8 cellular contexts compared by ENCODE assay signal in the genomic region with DNA sequence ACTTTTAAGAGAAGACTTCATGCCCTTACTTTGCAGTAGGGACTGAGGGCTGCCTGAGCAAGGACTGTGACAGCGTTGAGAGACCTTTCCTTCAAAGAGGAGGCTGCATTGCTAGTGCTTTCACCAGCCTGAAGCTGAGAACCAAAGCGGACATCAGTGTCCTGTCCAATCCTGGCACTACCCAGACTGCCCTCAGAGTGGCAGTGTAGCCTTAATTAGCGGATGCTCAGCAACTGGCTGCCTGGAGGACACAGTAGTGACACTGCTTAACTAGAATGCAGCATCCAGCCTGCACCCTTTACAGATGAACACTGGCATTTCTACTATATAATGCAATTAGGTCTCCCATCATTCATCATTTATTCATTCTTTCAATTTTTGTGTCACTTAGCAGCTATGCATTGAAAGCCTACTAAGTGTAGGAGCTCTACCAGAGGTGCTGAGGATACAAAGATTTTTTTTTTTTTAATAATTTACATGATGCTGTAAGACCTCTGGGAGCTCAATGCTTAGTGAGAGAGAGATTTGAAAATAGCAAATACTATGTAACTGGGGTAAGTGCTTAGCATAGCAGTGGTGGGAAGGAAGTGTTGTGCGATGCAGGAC. TPM values are rescaled to one million over a fixed set of nuclear protein-coding genes. Genes with fewer than 3 reads are reported as not detected.
A peak's percentile ranks its signal among the peaks of the same experiment; 100 is the strongest.
DNase-seq lines count a peak whose midpoint lies in the region; TF ChIP-seq lines count a peak whose summit lies in the region.

No MANE protein-coding gene starts in this region.

- WGBS in ovary, 3 donors = 25 to 26% (median 25%) methylated on average over 4 of the region's 4 CpGs
- WGBS in transverse colon (ENCODE audit: low coverage in 1 of 2), 2 donors = 35 to 50% methylated on average over 2 to 4 of the region's 4 CpGs

- H3K9me3 ChIP-seq in HEK293 (ENCODE audit: control insufficient read depth, insufficient read depth, low read depth, low read length) = no peaks in the 10 kb centered on the region
- H3K9me3 ChIP-seq in MG63 = no peaks in the 10 kb centered on the region
- H3K9me3 ChIP-seq in ovary = no peaks in the 10 kb centered on the region
- H3K9me3 ChIP-seq in transverse colon = no peaks in the 10 kb centered on the region

- CTCF ChIA-PET in HEK293 (lab: Yijun Ruan, JAX) = interaction anchor here (0.6 to 5.4 kb wide), 42 partner anchors 8 to 651 kb away, joined by 3 to 74 read pairs (median 4); partner anchors contain the start of genes CEP295 and SMCO4

- TF ChIP-seq EP300 in ovary (IDR thresholded peaks at IDR 0.05) = no peak
- TF ChIP-seq EP300 in transverse colon (IDR thresholded peaks at IDR 0.05; ENCODE audit: low read depth) = no peak

- intact Hi-C loops in ovary (cut with DNase I) = loop anchor here (2.0 to 10.0 kb wide), 6 partner anchors 308 to 418 kb away; partner anchors contain the start of gene SMCO4 (in 4 of the 4)
- intact Hi-C loops in transverse colon (cut with DNase I; ENCODE audit: low total_unique reads) = loop anchor here (5.0 to 10.0 kb wide), 2 partner anchors 310 to 413 kb away; partner anchors contain the start of gene SMCO4

- no peaks in the 10 kb centered on the region for H3K4me1 ChIP-seq in HEK293 (ENCODE audit: control insufficient read depth, insufficient read depth, low read length)
- no peaks in the 10 kb centered on the region for H3K4me1 ChIP-seq in ovary (ENCODE audit: insufficient read depth)
- peaks cover 0 to 15% (median 2%) of the 10 kb centered on the region in 4 donors for H3K4me1 ChIP-seq in transverse colon

- no peak overlapping the region for H3K4me3 ChIP-seq in HEK293 (ENCODE audit: low read depth, low read length)
- no peak overlapping the region for H3K4me3 ChIP-seq in MG63
- no peak overlapping the region for H3K4me3 ChIP-seq in ovary
- H3K4me3 ChIP-seq in transverse colon = no peak overlapping the region

- H3K27ac ChIP-seq in HEK293 (ENCODE audit: extremely low read depth, low read depth, low read length) (no peak overlapping the region), ovary (no peak overlapping the region), transverse colon (no peak overlapping the region)

- H3K27me3 ChIP-seq in MG63 = peaks cover 4% of the 10 kb centered on the region; the same call in 1 of the 2 replicates
- no peaks in the 10 kb centered on the region for H3K27me3 ChIP-seq in ovary
- no peaks in the 10 kb centered on the region for H3K27me3 ChIP-seq in transverse colon

- TF ChIP-seq POLR2A in ovary (IDR thresholded peaks at IDR 0.05) = no peak
- TF ChIP-seq POLR2A in transverse colon (IDR thresholded peaks at IDR 0.05) = no peak

- no peaks in the 10 kb centered on the region for H3K36me3 ChIP-seq in HEK293 (ENCODE audit: control insufficient read depth in 2 of 2, insufficient read depth in 1 of 2, low read length in 2 of 2)
- H3K36me3 ChIP-seq in MG63 = no peaks in the 10 kb centered on the region
- H3K36me3 ChIP-seq in ovary = no peaks in the 10 kb centered on the region
- H3K36me3 ChIP-seq in transverse colon = no peaks in the 10 kb centered on the region

- in situ Hi-C loops in transverse colon (cut with MboI; ENCODE audit: low pct_ligation_motif_present in 1 of 4, low pct_unique_long_range_greater_than_20kb in 1 of 4, low sequenced_read_pairs in 3 of 4) = loop anchor here (5.0 to 25.0 kb wide), 5 partner anchors 297 to 423 kb away; partner anchors contain the start of gene SMCO4 (in 3 of the 4)

- POLR2A ChIA-PET in HEK293 (lab: Yijun Ruan, JAX) = no interaction called here

- DNase-seq in GM10266 (ENCODE audit: extremely low spot score) (peak; percentile 63), MG63 (peak; percentile 55), RPMI8226 (peak; percentile 77), germinal center (ENCODE audit: low spot score) (peak; percentile 57), ovary (peak; percentile 60 to 79 (median 77)), transverse colon (peak; percentile 82)
- DNase-seq in activated effector memory CD4-positive, alpha-beta T cell treated with anti-CD3 and anti-CD28 coated beads, Interleukin-2, amount 50 U/mL, for 16 hours = peak; percentile 86

- TF ChIP-seq CTCF in GM10266 (IDR thresholded peaks at IDR 0.05; ENCODE audit: control insufficient read depth, insufficient read depth, low read depth, missing control alignments) = peak; percentile 98
- TF ChIP-seq CTCF in HEK293 (tag by site-specific recombination; IDR thresholded peaks at IDR 0.05) = peak; percentile 83
- TF ChIP-seq CTCF in ovary (IDR thresholded peaks at IDR 0.05) = peak; percentile 56 to 77 (median 64)
- peak; percentile 84 to 88 (median 87) for TF ChIP-seq CTCF in transverse colon (IDR thresholded peaks at IDR 0.05)

TF ChIP-seq in HEK293, 187 proteins besides CTCF, POLR2A, EP300 and RAD21:
- TF ChIP-seq GLIS2 (tag by site-specific recombination; IDR thresholded peaks at IDR 0.05) = no peak
- 0 out of 2 replicates have a peak, but pooled peaks have one; percentile 23 for TF ChIP-seq ZNF2 (tag by site-specific recombination; IDR thresholded peaks at IDR 0.05)
- no peak for TF ChIP-seq ZNF658 (tag by site-specific recombination; IDR thresholded peaks at IDR 0.05)
- TF ChIP-seq GLI2 (tag by site-specific recombination; IDR thresholded peaks at IDR 0.05; ENCODE audit: borderline replicate concordance, low read depth) = no peak
- TF ChIP-seq ZNF600 (tag by site-specific recombination; IDR thresholded peaks at IDR 0.05) = no peak
- TF ChIP-seq, protein P1, sequence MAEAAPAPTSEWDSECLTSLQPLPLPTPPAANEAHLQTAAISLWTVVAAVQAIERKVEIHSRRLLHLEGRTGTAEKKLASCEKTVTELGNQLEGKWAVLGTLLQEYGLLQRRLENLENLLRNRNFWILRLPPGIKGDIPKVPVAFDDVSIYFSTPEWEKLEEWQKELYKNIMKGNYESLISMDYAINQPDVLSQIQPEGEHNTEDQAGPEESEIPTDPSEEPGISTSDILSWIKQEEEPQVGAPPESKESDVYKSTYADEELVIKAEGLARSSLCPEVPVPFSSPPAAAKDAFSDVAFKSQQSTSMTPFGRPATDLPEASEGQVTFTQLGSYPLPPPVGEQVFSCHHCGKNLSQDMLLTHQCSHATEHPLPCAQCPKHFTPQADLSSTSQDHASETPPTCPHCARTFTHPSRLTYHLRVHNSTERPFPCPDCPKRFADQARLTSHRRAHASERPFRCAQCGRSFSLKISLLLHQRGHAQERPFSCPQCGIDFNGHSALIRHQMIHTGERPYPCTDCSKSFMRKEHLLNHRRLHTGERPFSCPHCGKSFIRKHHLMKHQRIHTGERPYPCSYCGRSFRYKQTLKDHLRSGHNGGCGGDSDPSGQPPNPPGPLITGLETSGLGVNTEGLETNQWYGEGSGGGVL (tag by site-specific recombination; IDR thresholded peaks at IDR 0.05) = no peak
- peak; percentile 68; the same call in 1 of the 2 replicates for TF ChIP-seq ZNF660 (tag by site-specific recombination; IDR thresholded peaks at IDR 0.05)
- no peak for TF ChIP-seq FEZF1 (tag by site-specific recombination; IDR thresholded peaks at IDR 0.05)
- TF ChIP-seq TRIM28 (IDR thresholded peaks at IDR 0.05; ENCODE audit: borderline replicate concordance, low read length) = 0 out of 2 replicates have a peak, but pooled peaks have one; percentile 16
- TF ChIP-seq, protein P2, sequence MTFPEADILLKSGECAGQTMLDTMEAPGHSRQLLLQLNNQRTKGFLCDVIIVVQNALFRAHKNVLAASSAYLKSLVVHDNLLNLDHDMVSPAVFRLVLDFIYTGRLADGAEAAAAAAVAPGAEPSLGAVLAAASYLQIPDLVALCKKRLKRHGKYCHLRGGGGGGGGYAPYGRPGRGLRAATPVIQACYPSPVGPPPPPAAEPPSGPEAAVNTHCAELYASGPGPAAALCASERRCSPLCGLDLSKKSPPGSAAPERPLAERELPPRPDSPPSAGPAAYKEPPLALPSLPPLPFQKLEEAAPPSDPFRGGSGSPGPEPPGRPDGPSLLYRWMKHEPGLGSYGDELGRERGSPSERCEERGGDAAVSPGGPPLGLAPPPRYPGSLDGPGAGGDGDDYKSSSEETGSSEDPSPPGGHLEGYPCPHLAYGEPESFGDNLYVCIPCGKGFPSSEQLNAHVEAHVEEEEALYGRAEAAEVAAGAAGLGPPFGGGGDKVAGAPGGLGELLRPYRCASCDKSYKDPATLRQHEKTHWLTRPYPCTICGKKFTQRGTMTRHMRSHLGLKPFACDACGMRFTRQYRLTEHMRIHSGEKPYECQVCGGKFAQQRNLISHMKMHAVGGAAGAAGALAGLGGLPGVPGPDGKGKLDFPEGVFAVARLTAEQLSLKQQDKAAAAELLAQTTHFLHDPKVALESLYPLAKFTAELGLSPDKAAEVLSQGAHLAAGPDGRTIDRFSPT (tag by site-specific recombination; IDR thresholded peaks at IDR 0.05) = no peak
- no peak for TF ChIP-seq ZNF175 (tag by site-specific recombination; IDR thresholded peaks at IDR 0.05)
- peak; percentile 78 for TF ChIP-seq ZNF654 (tag by site-specific recombination; IDR thresholded peaks at IDR 0.05; ENCODE audit: low read depth)
- TF ChIP-seq ZNF184 (tag by site-specific recombination; IDR thresholded peaks at IDR 0.05) = no peak
- TF ChIP-seq ZNF843 (tag by site-specific recombination; IDR thresholded peaks at IDR 0.05) = no peak
- TF ChIP-seq YY1 (tag by site-specific recombination; IDR thresholded peaks at IDR 0.05) = no peak
TF ChIP-seq in HEK293: peak in this region for 4.

RNA-seq across cellular contexts. Expression of gene SLC36A4, which starts 36.9 kb away (rescaled TPM):
- 3.1 and 9.3 TPM in 2 replicates for total RNA-seq in MG63 (2014; rRNA removed; shearing (Covaris generic); ENCODE audit: low replicate concordance)
- 10 to 100 TPM; 11.6 to 23.9 (median 14.0) TPM for total RNA-seq in ovary
- polyA plus RNA-seq in ovary = 10 to 100 TPM in 1 of 2 donors, 1 to 10 TPM in 1; 6.4 to 11.4 TPM
- 10 to 100 TPM; 11.7 to 90.5 (median 31.7) TPM for total RNA-seq in transverse colon
